17 cellular contexts compared by ENCODE assay signal in genomic region chr2:235690082-235690808, GRCh38.
DNase-seq lines count a peak whose midpoint lies in the region; ATAC-seq and TF ChIP-seq lines count a peak whose summit lies in the region.
"Had no signal": no experiment of that assay in that cellular context is flagged by ENCODE, and none has a peak within 500 bp of the region (broad histone marks: within the 10 kb centered on the region; RNA-seq: fewer than 3 reads in every experiment).

No MANE protein-coding gene starts in this region.

- H3K9ac ChIP-seq in smooth muscle cell (ENCODE audit: low read depth) = no peak overlapping the region

- peaks cover 27% of the 10 kb centered on the region for H3K4me1 Mint-ChIP-seq in type B pancreatic cell (ENCODE audit: unreplicated experiment)
- H3K4me1 Mint-ChIP-seq in activated T-cell treated with anti-CD3 and anti-CD28 coated beads, Interleukin-2, amount 50 U/mL, for 24 hours (ENCODE audit: low read depth) = no peaks in the 10 kb centered on the region

- H3K4me1 ChIP-seq in Peyer's patch (peaks cover 0 to 37% (median 0%) of the 10 kb centered on the region in 4 donors), mucosa of descending colon (ENCODE audit: low read depth) (peaks cover 37% of the 10 kb centered on the region), smooth muscle cell (ENCODE audit: low read depth) (no peaks in the 10 kb centered on the region), esophagus squamous epithelium (peaks cover 0 to 12% (median 1%) of the 10 kb centered on the region in 3 donors)

- no peak overlapping the region for H3K4me2 ChIP-seq in smooth muscle cell

- WGBS in smooth muscle cell (ENCODE audit: low lambda C conversion rate) = 95% methylated on average over 9 of the region's 9 CpGs
- 81 to 83% methylated on average over 6 to 9 of the region's 9 CpGs for WGBS in esophagus squamous epithelium, 2 donors

- ATAC-seq in mucosa of descending colon = peak; percentile 90
- ATAC-seq: CD8-positive, alpha-beta T cell had no signal

- TF ChIP-seq CTCF in Peyer's patch (IDR thresholded peaks at IDR 0.05) (no peak), dorsolateral prefrontal cortex (IDR thresholded peaks at IDR 0.05 in 54 of 56, conservative IDR thresholded peaks at IDR 0.05 in 2 of 56; ENCODE audit: low read depth in 1 of 56, partially characterized antibody in 56 of 56) (no peak), mucosa of descending colon (IDR thresholded peaks at IDR 0.05) (no peak), type B pancreatic cell (conservative IDR thresholded peaks at IDR 0.05) (no peak), smooth muscle cell (IDR thresholded peaks at IDR 0.05; ENCODE audit: borderline replicate concordance, insufficient read depth, poor library complexity, severe bottlenecking) (no peak), esophagus squamous epithelium (IDR thresholded peaks at IDR 0.05) (no peak)

- H3K27me3 ChIP-seq in Peyer's patch (no peaks in the 10 kb centered on the region), dorsolateral prefrontal cortex (no peaks in the 10 kb centered on the region), smooth muscle cell (ENCODE audit: low read depth) (no peaks in the 10 kb centered on the region), esophagus squamous epithelium (no peaks in the 10 kb centered on the region)
- H3K27me3 ChIP-seq: BE2C had no signal

- no peaks in the 10 kb centered on the region for H3F3A ChIP-seq in smooth muscle cell (ENCODE audit: low read depth)

- intact Hi-C loops in dorsolateral prefrontal cortex (cut with DNase I) = no loop called here
- intact Hi-C loops in mucosa of descending colon (cut with DNase I, micrococcal nuclease) = no loop called here
- intact Hi-C loops in esophagus squamous epithelium (cut with DNase I) = no loop called here

- no peaks in the 10 kb centered on the region for H3K9me3 Mint-ChIP-seq in type B pancreatic cell
- H3K9me3 Mint-ChIP-seq in activated T-cell treated with anti-CD3 and anti-CD28 coated beads, Interleukin-2, amount 50 U/mL, for 24 hours = no peaks in the 10 kb centered on the region
- H3K9me3 Mint-ChIP-seq: CD8-positive, alpha-beta T cell had no signal

- peaks cover under 1% of the 10 kb centered on the region for H3K36me3 Mint-ChIP-seq in type B pancreatic cell
- H3K36me3 Mint-ChIP-seq in activated T-cell treated with anti-CD3 and anti-CD28 coated beads, Interleukin-2, amount 50 U/mL, for 24 hours (ENCODE audit: low read depth) = no peaks in the 10 kb centered on the region
- H3K36me3 Mint-ChIP-seq: CD8-positive, alpha-beta T cell had no signal

- H3K27ac Mint-ChIP-seq in type B pancreatic cell = peak overlapping the region; percentile 67
- no peak overlapping the region for H3K27ac Mint-ChIP-seq in activated T-cell treated with anti-CD3 and anti-CD28 coated beads, Interleukin-2, amount 50 U/mL, for 24 hours
- H3K27ac Mint-ChIP-seq: CD8-positive, alpha-beta T cell had no signal

- TF ChIP-seq POLR2A in Peyer's patch (IDR thresholded peaks at IDR 0.05) = no peak
- no peak for TF ChIP-seq POLR2A in esophagus squamous epithelium (IDR thresholded peaks at IDR 0.05)

- no peaks in the 10 kb centered on the region for H3K9me3 ChIP-seq in Peyer's patch
- H3K9me3 ChIP-seq in mucosa of descending colon = no peaks in the 10 kb centered on the region
- no peaks in the 10 kb centered on the region for H3K9me3 ChIP-seq in smooth muscle cell (replicated peaks; ENCODE audit: low read depth)
- peaks cover 0 to 5% (median 0%) of the 10 kb centered on the region in 3 donors for H3K9me3 ChIP-seq in esophagus squamous epithelium
- H3K9me3 ChIP-seq: BE2C had no signal

- no peaks in the 10 kb centered on the region for H3K27me3 Mint-ChIP-seq in type B pancreatic cell
- peaks cover 8% of the 10 kb centered on the region for H3K27me3 Mint-ChIP-seq in activated T-cell treated with anti-CD3 and anti-CD28 coated beads, Interleukin-2, amount 50 U/mL, for 24 hours

- H3K36me3 ChIP-seq in Peyer's patch (no peaks in the 10 kb centered on the region), mucosa of descending colon (ENCODE audit: low read depth) (no peaks in the 10 kb centered on the region), smooth muscle cell (ENCODE audit: low read depth) (no peaks in the 10 kb centered on the region), esophagus squamous epithelium (no peaks in the 10 kb centered on the region)
- H3K36me3 ChIP-seq: BE2C had no signal

- H3K4me3 Mint-ChIP-seq in type B pancreatic cell = no peak overlapping the region
- no peak overlapping the region for H3K4me3 Mint-ChIP-seq in activated T-cell treated with anti-CD3 and anti-CD28 coated beads, Interleukin-2, amount 50 U/mL, for 24 hours
- H3K4me3 Mint-ChIP-seq: CD8-positive, alpha-beta T cell had no signal

- H3K79me2 ChIP-seq in smooth muscle cell (ENCODE audit: low read depth) = peaks cover 26% of the 10 kb centered on the region

- H3K4me3 ChIP-seq in Peyer's patch (no peak overlapping the region), dorsolateral prefrontal cortex (no peak overlapping the region), mucosa of descending colon (no peak overlapping the region), smooth muscle cell (no peak overlapping the region), esophagus squamous epithelium (no peak overlapping the region)

- DNase-seq in Peyer's patch (peak in 2 of 3 donors; percentile 74 to 78), dorsolateral prefrontal cortex (peak in 2 of 10 donors; percentile 27 to 33), mucosa of descending colon (peak in 2 of 3 donors; percentile 70 to 83), type B pancreatic cell (ENCODE audit: extremely low spot score, unreplicated experiment) (no peak), smooth muscle cell (lab: John Stamatoyannopoulos, UW; ENCODE audit: unreplicated experiment) (no peak), esophagus squamous epithelium (lab: John Stamatoyannopoulos, UW) (no peak)
- DNase-seq in activated T-cell treated with anti-CD3 and anti-CD28 coated beads, Interleukin-2, amount 50 U/mL, for 24 hours = no peak
- DNase-seq: BE2C; CD8-positive, alpha-beta T cell; DMS 273 treated with DMSO at 0.1 percent for 48 hours; MV-4-11; NCI-H1436; NCI-H2081 treated with DMSO at 0.1 percent for 48 hours; NCI-H446 treated with DMSO at 0.1 percent for 48 hours; NCI-H748 treated with DMSO at 0.1 percent for 48 hours; SHP77 had no signal

- H3K27ac ChIP-seq in Peyer's patch (peak overlapping the region in 3 of 4 donors; percentile 49 to 77 (median 74)), dorsolateral prefrontal cortex (peak overlapping the region in 52 of 59 donors; percentile 9 to 90 (median 81)), smooth muscle cell (ENCODE audit: low read depth) (no peak overlapping the region), esophagus squamous epithelium (no peak overlapping the region)
- H3K27ac ChIP-seq: HL-60 had no signal

- H4K20me1 ChIP-seq in smooth muscle cell (ENCODE audit: low read depth) = peaks cover 98% of the 10 kb centered on the region

- H2AFZ ChIP-seq in smooth muscle cell (ENCODE audit: low read depth) = no peak overlapping the region

Comparison
In these comparisons a context has a peak if more than half of its experiments do, and no peak if none do; other contexts are left out.
1. DNase-seq: peak in Peyer's patch (2 of 3) and mucosa of descending colon (2 of 3); none in type B pancreatic cell (single experiment), smooth muscle cell (single experiment), esophagus squamous epithelium (single experiment) and activated T-cell treated with anti-CD3 and anti-CD28 coated beads, Interleukin-2, amount 50 U/mL, for 24 hours (single experiment).
2. H3K27ac ChIP-seq: peak in Peyer's patch (3 of 4) and dorsolateral prefrontal cortex (52 of 59); none in smooth muscle cell (single experiment) and esophagus squamous epithelium (0 of 4).